In genomic region chr2:232142502-232142901, GRCh38 we compare ENCODE assay signal across 15 cellular contexts.
"Had no signal": no experiment of that assay in that cellular context is flagged by ENCODE, and none has a peak within 500 bp of the region (broad histone marks: within the 10 kb centered on the region; RNA-seq: fewer than 3 reads in every experiment).

No MANE protein-coding gene starts in this region.

- H3K9me3 ChIP-seq: esophagus squamous epithelium, gastrocnemius medialis, heart right ventricle, left lung, lower lobe of right lung, mucosa of descending colon had no signal

- H3K4me1 ChIP-seq: esophagus squamous epithelium, gastrocnemius medialis, left lung, lower lobe of right lung had no signal

- ATAC-seq: effector memory CD8-positive, alpha-beta T cell; gastrocnemius medialis; mucosa of descending colon; naive thymus-derived CD8-positive, alpha-beta T cell had no signal

- H3K36me3 ChIP-seq: gastrocnemius medialis had no signal

- FAIRE-seq: endometrium, islet of Langerhans, keratinocyte had no signal

- H3K27ac ChIP-seq: epithelial cell of prostate, esophagus squamous epithelium, gastrocnemius medialis, heart right ventricle, left lung, lower lobe of right lung had no signal

- H3K4me3 ChIP-seq: esophagus squamous epithelium, gastrocnemius medialis, heart right ventricle, left lung, lower lobe of right lung, mucosa of descending colon had no signal

- DNase-seq: cortex of kidney; effector CD8-positive, alpha-beta T cell; effector memory CD8-positive, alpha-beta T cell; esophagus squamous epithelium; gastrocnemius medialis; left lung; left ventricle myocardium superior; lower lobe of right lung had no signal

- H3K27me3 ChIP-seq: esophagus squamous epithelium, gastrocnemius medialis, heart right ventricle, left lung had no signal
